ENCODE assay signal across 8 cellular contexts in genomic region chr9:85804993-85805788, GRCh38.
DNase-seq lines count a peak whose midpoint lies in the region; ATAC-seq and TF ChIP-seq lines count a peak whose summit lies in the region.
"Not testable (repeated sequence)": the region's sequence is repeated elsewhere in the genome, so short reads cannot be mapped to it uniquely, and the experiment has no call there.

No MANE protein-coding gene starts in this region.

- H3K9ac ChIP-seq in mammary epithelial cell (ENCODE audit: insufficient read depth, low read length), result not testable (repeated sequence)

- in situ Hi-C loops in mammary epithelial cell (cut with MboI; ENCODE audit: low sequenced_read_pairs in 2 of 2), result loop anchor here (25.0 kb wide), 2 partner anchors 107 to 432 kb away; no protein-coding TSS in a partner anchor

- not testable (repeated sequence) for H3K27me3 Mint-ChIP-seq in immature natural killer cell (ENCODE audit: low read depth in 3 of 3)

- H3K27ac ChIP-seq in WERI-Rb-1 (peak overlapping the region; percentile 75), skin epidermis (peak overlapping the region; percentile 8 to 97 (median 83))
- not testable (repeated sequence) for H3K27ac ChIP-seq in mammary epithelial cell (ENCODE audit: insufficient read depth, low read depth, low read length)

- not testable (repeated sequence) for H3K9me3 Mint-ChIP-seq in immature natural killer cell

- DNase-seq in A172 (ENCODE audit: low spot score) (peak; percentile 59), NCI-H2029 treated with DMSO at 0.1 percent for 48 hours (lab: John Stamatoyannopoulos, UW) (peak; percentile 30), WERI-Rb-1 (peak; percentile 88), mammary epithelial cell (peak; percentile 37), immature natural killer cell (peak; percentile 77 to 81 (median 80))

- peak overlapping the region; percentile 89 for H3K4me2 ChIP-seq in mammary epithelial cell (ENCODE audit: insufficient read depth, low read depth, low read length)

- 5% methylated on average over 4 of the region's 97 CpGs for WGBS in mammary epithelial cell (ENCODE audit: low coverage, missing lambda C conversion rate)

- BruUV-seq in mammary epithelial cell (replicated peaks; lab: Mats Ljungman, UMichigan), result not testable (repeated sequence)

- H3K4me3 ChIP-seq in WERI-Rb-1 (ENCODE audit: low read depth, low read length), result peak overlapping the region; percentile 82
- H3K4me3 ChIP-seq in mammary epithelial cell (replicated peaks in 1 of 3; ENCODE audit: insufficient read depth in 1 of 3, low read depth in 2 of 3, low read length in 3 of 3), result peak overlapping the region; percentile 50 to 62 (median 55)
- peak overlapping the region; percentile 51 to 93 (median 75) for H3K4me3 ChIP-seq in skin epidermis

- H3K4me1 ChIP-seq in mammary epithelial cell (ENCODE audit: insufficient read depth, low read length), result not testable (repeated sequence)

- peaks cover 0 to 13% (median 11%) of the 10 kb centered on the region in 3 donors for H3K36me3 Mint-ChIP-seq in immature natural killer cell

- H3K9me3 ChIP-seq in WERI-Rb-1 (ENCODE audit: severe bottlenecking); mammary epithelial cell (replicated peaks; ENCODE audit: insufficient read depth, low read length): not testable (repeated sequence)

- intact Hi-C loops in mammary epithelial cell (cut with micrococcal nuclease), result not testable (repeated sequence)

- peak overlapping the region in 1 of 6 donors; percentile 83 for H3K27ac Mint-ChIP-seq in immature natural killer cell

- H2AFZ ChIP-seq in mammary epithelial cell (ENCODE audit: low read depth, low read length), result peak overlapping the region; percentile 92

- CTCF ChIA-PET in mammary epithelial cell (lab: Charles Lee; ENCODE audit: low non-redundant PET), result not testable (repeated sequence)

- not testable (repeated sequence) for H3K79me2 ChIP-seq in mammary epithelial cell (ENCODE audit: insufficient read depth, low read length)

- peak overlapping the region in 1 of 5 donors; percentile 83 for H3K4me3 Mint-ChIP-seq in immature natural killer cell

- peaks cover 14% of the 10 kb centered on the region for H3K36me3 ChIP-seq in WERI-Rb-1
- H3K36me3 ChIP-seq in mammary epithelial cell (ENCODE audit: insufficient read depth, low read length), result not testable (repeated sequence)

- H3K4me1 Mint-ChIP-seq in immature natural killer cell, result peaks cover 22 to 26% of the 10 kb centered on the region in 2 donors

- ATAC-seq in GM18858 (IDR thresholded peaks at IDR 0.05; ENCODE audit: unreplicated experiment), result peak; percentile 60
- ATAC-seq in HG03039 (IDR thresholded peaks at IDR 0.05; ENCODE audit: unreplicated experiment), result peak; percentile 72

- 0 out of 2 replicates have a peak, but pooled peaks have one; percentile 14 for TF ChIP-seq CTCF in WERI-Rb-1 (IDR thresholded peaks at IDR 0.05; ENCODE audit: low read depth, low read length)
- TF ChIP-seq CTCF in mammary epithelial cell (conservative IDR thresholded peaks at IDR 0.05 in 1 of 2, IDR thresholded peaks at IDR 0.05 in 1 of 2; ENCODE audit: extremely low read depth in 1 of 2, insufficient read depth in 1 of 2, low read depth in 1 of 2, low read length in 2 of 2), result not testable (repeated sequence)

- H4K20me1 ChIP-seq in mammary epithelial cell (ENCODE audit: insufficient read depth, low read length), result not testable (repeated sequence)

- not testable (repeated sequence) for H3K27me3 ChIP-seq in WERI-Rb-1 (ENCODE audit: insufficient read depth, low read depth, severe bottlenecking); mammary epithelial cell (ENCODE audit: insufficient read depth, low read length)

- dilution Hi-C loops in mammary epithelial cell (cut with HindIII; ENCODE audit: low sequenced_read_pairs), result not testable (repeated sequence)

Comparison
In these comparisons a context has a peak if more than half of its experiments do, and no peak if none do; other contexts are left out.
1. DNase-seq: peak in every context shown above with its lines; median percentile 88 in WERI-Rb-1; 80 in immature natural killer cell; 59 in A172; 37 in mammary epithelial cell; 30 in NCI-H2029 treated with DMSO at 0.1 percent for 48 hours.